1 cellular context compared by ENCODE assay signal in genomic region chr5:79552984-79553383, GRCh38.
TF ChIP-seq lines count a peak whose summit lies in the region.

No MANE protein-coding gene starts in this region.

TF ChIP-seq in GM12878, 131 proteins besides CTCF, POLR2A, EP300 and RAD21:
- TF ChIP-seq IKZF2 (IDR thresholded peaks at IDR 0.05) (no peak), RELA (IDR thresholded peaks at IDR 0.05; ENCODE audit: borderline replicate concordance, partially characterized antibody) (no peak), NFIC (IDR thresholded peaks at IDR 0.05; ENCODE audit: low read depth, low read length) (no peak), SPI1 (IDR thresholded peaks at IDR 0.05; ENCODE audit: borderline replicate concordance, insufficient read depth, low read depth, low read length) (no peak)
